ENCODE assay signal across 19 cellular contexts in genomic region chr1:152725261-152725660, GRCh38. TPM values are rescaled to one million over a fixed set of nuclear protein-coding genes. Genes with fewer than 3 reads are reported as not detected.
DNase-seq lines count a peak whose midpoint lies in the region; ATAC-seq and TF ChIP-seq lines count a peak whose summit lies in the region.
"Had no signal": no experiment of that assay in that cellular context is flagged by ENCODE, and none has a peak within 500 bp of the region (broad histone marks: within the 10 kb centered on the region; RNA-seq: fewer than 3 reads in every experiment).

No MANE protein-coding gene starts in this region.

- H3K27ac ChIP-seq in mammary epithelial cell (ENCODE audit: insufficient read depth, low read depth, low read length) (no peak overlapping the region), breast epithelium (no peak overlapping the region), brain microvascular endothelial cell (no peak overlapping the region), heart left ventricle (no peak overlapping the region)
- H3K27ac ChIP-seq: 22Rv1, A549, C4-2B, HL-60 had no signal

- no TSS peak for BruUV-seq in mammary epithelial cell (replicated peaks; lab: Mats Ljungman, UMichigan)

- dilution Hi-C loops in mammary epithelial cell (cut with HindIII; ENCODE audit: low sequenced_read_pairs) = loop anchor here (5.0 kb wide), 1 partner anchor 52 kb away; the partner anchor contains the start of gene LCE1F

- in situ Hi-C loops in mammary epithelial cell (cut with MboI; ENCODE audit: low sequenced_read_pairs in 2 of 2) (no loop called here), brain microvascular endothelial cell (cut with HindIII; ENCODE audit: low pct_ligation_motif_present, low sequenced_read_pairs) (no loop called here)

- H3K4me1 ChIP-seq in mammary epithelial cell (ENCODE audit: insufficient read depth, low read length) (no peaks in the 10 kb centered on the region), breast epithelium (no peaks in the 10 kb centered on the region), heart left ventricle (no peaks in the 10 kb centered on the region)
- H3K4me1 ChIP-seq: A549 had no signal

- DNase-seq in mammary epithelial cell (peak; percentile 19), breast epithelium (ENCODE audit: low spot score in 2 of 2) (no peak), RKO (ENCODE audit: low spot score) (peak; percentile 5), fibroblast of mammary gland (ENCODE audit: low read depth) (peak; percentile 58), hypothalamus (lab: John Stamatoyannopoulos, UW) (no peak), brain microvascular endothelial cell (no peak), heart left ventricle (no peak)
- DNase-seq: AML-193; Caco-2; CD4-positive, alpha-beta T cell; GDM1; H9; IMR-90 had no signal

- CTCF ChIA-PET in mammary epithelial cell (lab: Charles Lee; ENCODE audit: low non-redundant PET) = no interaction called here

- no peak overlapping the region for H3K4me3 ChIP-seq in mammary epithelial cell (replicated peaks in 1 of 3; ENCODE audit: insufficient read depth in 1 of 3, low read depth in 2 of 3, low read length in 3 of 3)
- no peak overlapping the region for H3K4me3 ChIP-seq in breast epithelium
- no peak overlapping the region for H3K4me3 ChIP-seq in fibroblast of mammary gland (ENCODE audit: control insufficient read depth, low read depth, low read length)
- H3K4me3 ChIP-seq in brain microvascular endothelial cell (ENCODE audit: low read depth, low read length) = no peak overlapping the region
- no peak overlapping the region for H3K4me3 ChIP-seq in heart left ventricle
- H3K4me3 ChIP-seq: A549 had no signal

- no peak for TF ChIP-seq POLR2A in breast epithelium (IDR thresholded peaks at IDR 0.05)
- TF ChIP-seq POLR2A in heart left ventricle (IDR thresholded peaks at IDR 0.05) = no peak

- H3K9me3 ChIP-seq in mammary epithelial cell (replicated peaks; ENCODE audit: insufficient read depth, low read length) (no peaks in the 10 kb centered on the region), breast epithelium (no peaks in the 10 kb centered on the region), heart left ventricle (no peaks in the 10 kb centered on the region)
- H3K9me3 ChIP-seq: A549, Caco-2 had no signal

- intact Hi-C loops in mammary epithelial cell (cut with micrococcal nuclease) = no loop called here
- intact Hi-C loops in breast epithelium (cut with DNase I; ENCODE audit: low total_unique reads) = no loop called here
- intact Hi-C loops in heart left ventricle (cut with DNase I) = no loop called here

- ATAC-seq in heart left ventricle = no peak
- ATAC-seq: A549 had no signal

- H3K9ac ChIP-seq in mammary epithelial cell (ENCODE audit: insufficient read depth, low read length) = no peak overlapping the region

- H4K20me1 ChIP-seq in mammary epithelial cell (ENCODE audit: insufficient read depth, low read length) = no peaks in the 10 kb centered on the region

- H3K4me2 ChIP-seq in mammary epithelial cell (ENCODE audit: insufficient read depth, low read depth, low read length) = no peak overlapping the region
- H3K4me2 ChIP-seq: A549 had no signal

- no peaks in the 10 kb centered on the region for H3K79me2 ChIP-seq in mammary epithelial cell (ENCODE audit: insufficient read depth, low read length)

- TF ChIP-seq CTCF in mammary epithelial cell (conservative IDR thresholded peaks at IDR 0.05 in 1 of 2, IDR thresholded peaks at IDR 0.05 in 1 of 2; ENCODE audit: extremely low read depth in 1 of 2, insufficient read depth in 1 of 2, low read depth in 1 of 2, low read length in 2 of 2) = no peak
- TF ChIP-seq CTCF in breast epithelium (IDR thresholded peaks at IDR 0.05) = no peak
- no peak for TF ChIP-seq CTCF in fibroblast of mammary gland (conservative IDR thresholded peaks at IDR 0.05; ENCODE audit: control insufficient read depth, insufficient read depth, low read depth, low read length)
- no peak for TF ChIP-seq CTCF in brain microvascular endothelial cell (IDR thresholded peaks at IDR 0.05; ENCODE audit: low read depth, low read length, missing control alignments)
- no peak for TF ChIP-seq CTCF in heart left ventricle (IDR thresholded peaks at IDR 0.05)

- no peak overlapping the region for H2AFZ ChIP-seq in mammary epithelial cell (ENCODE audit: low read depth, low read length)

- no peaks in the 10 kb centered on the region for H3K27me3 ChIP-seq in mammary epithelial cell (ENCODE audit: insufficient read depth, low read length)
- H3K27me3 ChIP-seq in breast epithelium = no peaks in the 10 kb centered on the region
- no peaks in the 10 kb centered on the region for H3K27me3 ChIP-seq in brain microvascular endothelial cell (replicated peaks)
- H3K27me3 ChIP-seq in heart left ventricle = no peaks in the 10 kb centered on the region

- no peaks in the 10 kb centered on the region for H3K36me3 ChIP-seq in mammary epithelial cell (ENCODE audit: insufficient read depth, low read length)
- H3K36me3 ChIP-seq in breast epithelium = no peaks in the 10 kb centered on the region
- no peaks in the 10 kb centered on the region for H3K36me3 ChIP-seq in brain microvascular endothelial cell (replicated peaks)
- no peaks in the 10 kb centered on the region for H3K36me3 ChIP-seq in heart left ventricle

RNA-seq across cellular contexts. Expression of gene LCE4A, which starts 17.3 kb away (rescaled TPM):
- total RNA-seq in mammary epithelial cell (not detected), breast epithelium (not detected), heart left ventricle (not detected)
- polyA plus RNA-seq in mammary epithelial cell (not detected), heart left ventricle (not detected)
- not detected for polyA minus RNA-seq in mammary epithelial cell
- total RNA-seq: Caco-2; CD4-positive, alpha-beta T cell; H1; H9; IMR-90 had no signal
- polyA plus RNA-seq: A549, BJ, H1, IMR-90 had no signal

RNA-seq across cellular contexts. Expression of gene LCE2A, which starts 27.1 kb away (rescaled TPM):
- not detected for total RNA-seq in mammary epithelial cell
- polyA plus RNA-seq in mammary epithelial cell = not detected
- not detected for polyA minus RNA-seq in mammary epithelial cell
- total RNA-seq in breast epithelium = not detected
- total RNA-seq in heart left ventricle = not detected
- polyA plus RNA-seq in heart left ventricle = not detected
- total RNA-seq: Caco-2; CD4-positive, alpha-beta T cell; H1; H9; IMR-90 had no signal
- polyA plus RNA-seq: A549, BJ, H1 had no signal

RNA-seq across cellular contexts. Expression of gene KPRP, which starts 32.6 kb away (rescaled TPM):
- total RNA-seq in mammary epithelial cell (1 to 10 TPM in 1 of 2 donors, not detected in 1; 1.2 TPM), breast epithelium (not detected), heart left ventricle (not detected)
- polyA plus RNA-seq in mammary epithelial cell (0.62 TPM), heart left ventricle (not detected)
- polyA minus RNA-seq in mammary epithelial cell = not detected
- total RNA-seq: Caco-2; CD4-positive, alpha-beta T cell; H1; H9; IMR-90 had no signal
- polyA plus RNA-seq: A549, BJ, H1, IMR-90 had no signal

RNA-seq across cellular contexts. Expression of gene LCE2B, which starts 39.3 kb away (rescaled TPM):
- total RNA-seq in mammary epithelial cell = not detected
- not detected for polyA plus RNA-seq in mammary epithelial cell
- not detected for polyA minus RNA-seq in mammary epithelial cell
- total RNA-seq in breast epithelium = not detected
- total RNA-seq in heart left ventricle = not detected
- not detected for polyA plus RNA-seq in heart left ventricle
- total RNA-seq: Caco-2; CD4-positive, alpha-beta T cell; H1; H9; IMR-90 had no signal
- polyA plus RNA-seq: A549, BJ, H1, IMR-90 had no signal

RNA-seq across cellular contexts. Expression of gene LCE1F, which starts 49.7 kb away (rescaled TPM):
- total RNA-seq in mammary epithelial cell (10 to 100 TPM in 1 of 2 donors, not detected in 1; 10.1 TPM), breast epithelium (not detected), heart left ventricle (not detected)
- polyA plus RNA-seq in mammary epithelial cell (1.1 TPM), heart left ventricle (not detected)
- not detected for polyA minus RNA-seq in mammary epithelial cell
- total RNA-seq: Caco-2; CD4-positive, alpha-beta T cell; H1; H9; IMR-90 had no signal
- polyA plus RNA-seq: A549, BJ, H1, IMR-90 had no signal

Comparison
In these comparisons a context has a peak if more than half of its experiments do, and no peak if none do; other contexts are left out.
1. DNase-seq: peak in mammary epithelial cell (single experiment), RKO (single experiment) and fibroblast of mammary gland (single experiment); none in breast epithelium (0 of 2), hypothalamus (0 of 51), brain microvascular endothelial cell (single experiment) and heart left ventricle (0 of 5).